Comparison of ENCODE assay signal across 1 cellular context in the genomic region with DNA sequence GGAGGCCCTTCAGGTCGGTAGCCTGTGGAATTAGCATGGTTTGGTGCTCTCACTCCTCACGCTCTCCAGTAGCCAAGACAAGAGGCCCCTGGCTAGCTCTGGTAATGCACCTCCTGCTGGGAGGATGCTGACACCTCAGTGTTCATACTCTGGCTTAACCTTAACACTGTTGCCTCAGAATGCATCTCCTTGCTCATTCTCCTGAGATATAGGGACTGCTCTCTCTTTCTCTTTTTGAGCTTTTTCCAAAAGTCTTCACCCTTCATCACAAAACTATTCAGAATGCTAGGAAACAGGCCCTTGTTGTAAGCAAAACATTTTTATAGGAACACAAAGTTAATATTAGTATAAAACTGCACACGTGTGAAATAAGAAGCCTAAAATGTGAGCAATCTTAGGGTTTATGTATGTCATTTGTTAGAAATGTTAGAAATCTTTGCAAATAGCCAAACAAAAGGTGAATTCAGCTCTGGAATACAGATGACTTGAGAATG.
TF ChIP-seq lines count a peak whose summit lies in the region.

No MANE protein-coding gene starts in this region.

TF ChIP-seq in HEK293T, 16 proteins besides CTCF, POLR2A, EP300 and RAD21 (continued from another document):
- TF ChIP-seq L3MBTL2 (conservative IDR thresholded peaks at IDR 0.05) (no peak), FOXA1 (IDR thresholded peaks at IDR 0.05) (no peak), BHLHE40 (IDR thresholded peaks at IDR 0.05; ENCODE audit: borderline replicate concordance) (no peak), ARNT (IDR thresholded peaks at IDR 0.05) (no peak), FOXM1 (IDR thresholded peaks at IDR 0.05; ENCODE audit: borderline replicate concordance) (no peak), CTBP1 (IDR thresholded peaks at IDR 0.05; ENCODE audit: borderline replicate concordance) (no peak), TARDBP (IDR thresholded peaks at IDR 0.05) (no peak), ELF4 (IDR thresholded peaks at IDR 0.05) (no peak), HDGF (IDR thresholded peaks at IDR 0.05; ENCODE audit: borderline replicate concordance) (no peak), SP1 (IDR thresholded peaks at IDR 0.05) (no peak), SUZ12 (IDR thresholded peaks at IDR 0.05) (no peak), LEF1 (IDR thresholded peaks at IDR 0.05; ENCODE audit: borderline replicate concordance) (no peak), FOXK2 (IDR thresholded peaks at IDR 0.05) (no peak)
- TF ChIP-seq, protein P1, sequence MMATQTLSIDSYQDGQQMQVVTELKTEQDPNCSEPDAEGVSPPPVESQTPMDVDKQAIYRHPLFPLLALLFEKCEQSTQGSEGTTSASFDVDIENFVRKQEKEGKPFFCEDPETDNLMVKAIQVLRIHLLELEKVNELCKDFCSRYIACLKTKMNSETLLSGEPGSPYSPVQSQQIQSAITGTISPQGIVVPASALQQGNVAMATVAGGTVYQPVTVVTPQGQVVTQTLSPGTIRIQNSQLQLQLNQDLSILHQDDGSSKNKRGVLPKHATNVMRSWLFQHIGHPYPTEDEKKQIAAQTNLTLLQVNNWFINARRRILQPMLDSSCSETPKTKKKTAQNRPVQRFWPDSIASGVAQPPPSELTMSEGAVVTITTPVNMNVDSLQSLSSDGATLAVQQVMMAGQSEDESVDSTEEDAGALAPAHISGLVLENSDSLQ (IDR thresholded peaks at IDR 0.05) = no peak
